ENCODE assay signal across 8 cellular contexts in genomic region chr3:197372076-197372661, GRCh38.
DNase-seq lines count a peak whose midpoint lies in the region; ATAC-seq and TF ChIP-seq lines count a peak whose summit lies in the region.

No MANE protein-coding gene starts in this region.

- CTCF ChIA-PET in Calu3 (lab: Charles Lee): interaction anchor here (0.5 to 1.2 kb wide), 2 partner anchors 82 to 94 kb away, joined by 3 to 4 read pairs; no protein-coding TSS in a partner anchor

- H3K4me2 ChIP-seq in osteoblast (ENCODE audit: insufficient read depth, low read length): peak overlapping the region; percentile 16

- H3K79me2 ChIP-seq in osteoblast (ENCODE audit: insufficient read depth, low read length): no peaks in the 10 kb centered on the region

- no peak overlapping the region for H3K27ac Mint-ChIP-seq in Calu3 (ENCODE audit: unreplicated experiment)
- H3K27ac Mint-ChIP-seq in activated T-helper 17 cell treated with anti-CD3 and anti-CD28 coated beads, Interleukin-2, amount 50 U/mL, for 72 hours: no peak overlapping the region
- H3K27ac Mint-ChIP-seq in activated naive CD4-positive, alpha-beta T cell treated with anti-CD3 and anti-CD28 coated beads, Interleukin-2, amount 50 U/mL, for 72 hours: no peak overlapping the region

- intact Hi-C loops in Calu3 (cut with micrococcal nuclease; ENCODE audit: unreplicated experiment): loop anchor here (10.0 kb wide), 1 partner anchor 133 kb away; no protein-coding TSS in a partner anchor

- no peaks in the 10 kb centered on the region for H3K27me3 ChIP-seq in osteoblast (ENCODE audit: insufficient read depth, low read length)

- peak overlapping the region; percentile 97 for H3K27ac ChIP-seq in epithelial cell of prostate
- peak overlapping the region; percentile 61 for H3K27ac ChIP-seq in osteoblast (ENCODE audit: low read depth, low read length)

- no peak for TF ChIP-seq CTCF in Calu3 (IDR thresholded peaks at IDR 0.05; ENCODE audit: unreplicated experiment)
- TF ChIP-seq CTCF in osteoblast (IDR thresholded peaks at IDR 0.05; ENCODE audit: extremely low read depth, low read depth, low read length): no peak
- TF ChIP-seq CTCF in GM10266 (IDR thresholded peaks at IDR 0.05; ENCODE audit: control insufficient read depth, insufficient read depth, low read depth, missing control alignments): no peak

- no TSS peak for BruUV-seq in Calu3 (replicated peaks; lab: Mats Ljungman, UMichigan)

- no peak overlapping the region for H3K4me3 ChIP-seq in osteoblast (ENCODE audit: insufficient read depth, low read length)

- H3K27me3 Mint-ChIP-seq in Calu3 (ENCODE audit: unreplicated experiment): no peaks in the 10 kb centered on the region
- H3K27me3 Mint-ChIP-seq in activated T-helper 17 cell treated with anti-CD3 and anti-CD28 coated beads, Interleukin-2, amount 50 U/mL, for 72 hours: peaks cover 11% of the 10 kb centered on the region

- no peaks in the 10 kb centered on the region for H4K20me1 ChIP-seq in osteoblast (ENCODE audit: insufficient read depth, low read length)

- H3K36me3 ChIP-seq in osteoblast (ENCODE audit: insufficient read depth, low read length): no peaks in the 10 kb centered on the region

- H3K9me3 ChIP-seq in osteoblast (ENCODE audit: low read depth, low read length): no peaks in the 10 kb centered on the region

- H2AFZ ChIP-seq in osteoblast (ENCODE audit: low read length): no peak overlapping the region

- no peaks in the 10 kb centered on the region for H3K36me3 Mint-ChIP-seq in Calu3 (ENCODE audit: insufficient read depth, unreplicated experiment)
- H3K36me3 Mint-ChIP-seq in activated T-helper 17 cell treated with anti-CD3 and anti-CD28 coated beads, Interleukin-2, amount 50 U/mL, for 72 hours (ENCODE audit: low read depth): no peaks in the 10 kb centered on the region
- H3K36me3 Mint-ChIP-seq in activated naive CD4-positive, alpha-beta T cell treated with anti-CD3 and anti-CD28 coated beads, Interleukin-2, amount 50 U/mL, for 72 hours: no peaks in the 10 kb centered on the region

- peaks cover 43% of the 10 kb centered on the region for H3K4me1 ChIP-seq in osteoblast (ENCODE audit: insufficient read depth, low read length)

- no peak for ATAC-seq in activated T-helper 17 cell treated with anti-CD3 and anti-CD28 coated beads, Interleukin-2, amount 50 U/mL, for 72 hours (replicated peaks)
- ATAC-seq in activated naive CD4-positive, alpha-beta T cell treated with anti-CD3 and anti-CD28 coated beads, Interleukin-2, amount 50 U/mL, for 72 hours: no peak

- DNase-seq in Calu3: peak; percentile 62
- peak; percentile 81 for DNase-seq in NCI-H2227 (lab: John Stamatoyannopoulos, UW; ENCODE audit: unreplicated experiment)
- peak; percentile 89 for DNase-seq in epithelial cell of prostate (ENCODE audit: low read depth, low spot score)
- DNase-seq in osteoblast (ENCODE audit: insufficient read length, low spot score, missing footprints): peak; percentile 77
- no peak for DNase-seq in GM10266 (ENCODE audit: extremely low spot score)
- DNase-seq in GF-D8 (lab: John Stamatoyannopoulos, UW): no peak
- DNase-seq in activated naive CD4-positive, alpha-beta T cell treated with anti-CD3 and anti-CD28 coated beads, Interleukin-2, amount 50 U/mL, for 72 hours (ENCODE audit: low spot score in 2 of 2): no peak

- H3K4me1 Mint-ChIP-seq in Calu3 (ENCODE audit: low read depth, unreplicated experiment): peaks cover 27% of the 10 kb centered on the region
- H3K4me1 Mint-ChIP-seq in activated T-helper 17 cell treated with anti-CD3 and anti-CD28 coated beads, Interleukin-2, amount 50 U/mL, for 72 hours: no peaks in the 10 kb centered on the region

- H3K9me3 Mint-ChIP-seq in Calu3 (ENCODE audit: low read depth, unreplicated experiment): no peaks in the 10 kb centered on the region
- H3K9me3 Mint-ChIP-seq in activated T-helper 17 cell treated with anti-CD3 and anti-CD28 coated beads, Interleukin-2, amount 50 U/mL, for 72 hours: no peaks in the 10 kb centered on the region
- H3K9me3 Mint-ChIP-seq in activated naive CD4-positive, alpha-beta T cell treated with anti-CD3 and anti-CD28 coated beads, Interleukin-2, amount 50 U/mL, for 72 hours: no peaks in the 10 kb centered on the region

- H3K4me3 Mint-ChIP-seq in Calu3 (ENCODE audit: low read depth, unreplicated experiment): no peak overlapping the region
- no peak overlapping the region for H3K4me3 Mint-ChIP-seq in activated T-helper 17 cell treated with anti-CD3 and anti-CD28 coated beads, Interleukin-2, amount 50 U/mL, for 72 hours

Comparison
In these comparisons a context has a peak if more than half of its experiments do, and no peak if none do; other contexts are left out.
1. DNase-seq: peak in Calu3 (single experiment), NCI-H2227 (single experiment), epithelial cell of prostate (single experiment) and osteoblast (single experiment); none in GM10266 (single experiment), GF-D8 (single experiment) and activated naive CD4-positive, alpha-beta T cell treated with anti-CD3 and anti-CD28 coated beads, Interleukin-2, amount 50 U/mL, for 72 hours (0 of 2).